Comparison of ENCODE assay signal across 1 cellular context in the genomic region with DNA sequence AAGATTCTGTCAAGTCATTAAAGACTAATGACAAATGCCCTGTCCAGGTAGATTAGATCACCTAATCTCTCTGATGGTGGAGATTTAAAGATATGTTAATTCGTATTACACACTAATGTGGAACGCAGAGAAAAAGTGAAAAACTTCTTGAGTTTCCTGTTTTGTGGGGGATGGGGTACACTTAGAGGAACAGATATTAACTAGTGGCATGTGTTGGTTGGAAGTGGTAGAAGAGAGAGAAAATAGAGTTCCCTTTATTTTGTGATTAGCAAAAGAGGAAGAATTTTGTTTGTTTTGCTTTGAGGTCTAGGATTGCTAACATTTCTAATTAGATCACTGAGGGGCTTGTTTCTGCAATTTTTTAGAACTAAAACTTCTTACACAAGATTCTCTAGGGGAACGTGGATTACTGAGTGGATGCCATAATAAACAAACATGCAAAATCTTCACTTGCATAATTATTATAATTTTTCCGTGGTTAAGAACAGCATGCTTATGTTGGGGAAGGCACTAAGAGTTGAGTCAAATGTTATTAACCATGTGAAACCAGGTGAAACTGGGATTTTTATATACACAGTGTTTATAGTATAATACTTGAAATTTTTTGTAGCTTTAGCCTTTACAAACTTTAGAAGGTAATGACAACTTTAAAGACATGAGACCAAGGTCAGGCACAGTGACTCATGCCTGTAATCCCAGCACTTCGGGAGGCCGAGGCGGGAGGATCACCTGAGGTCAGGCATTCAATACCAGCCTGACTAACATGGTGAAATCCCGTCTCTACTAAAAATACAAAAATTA.
TF ChIP-seq lines count a peak whose summit lies in the region.

No MANE protein-coding gene starts in this region.

TF ChIP-seq in WTC11, 78 proteins besides CTCF, POLR2A, EP300 and RAD21 (continued from another document):
- no peak for TF ChIP-seq AR (CRISPR knock-in tag; IDR thresholded peaks at IDR 0.05)
- TF ChIP-seq HMGA2 (CRISPR knock-in tag; IDR thresholded peaks at IDR 0.05), result no peak
